ENCODE assay signal across 18 cellular contexts in genomic region chr2:40372586-40372985, GRCh38.
DNase-seq lines count a peak whose midpoint lies in the region; ATAC-seq and TF ChIP-seq lines count a peak whose summit lies in the region.
"Had no signal": no experiment of that assay in that cellular context is flagged by ENCODE, and none has a peak within 500 bp of the region (broad histone marks: within the 10 kb centered on the region; RNA-seq: fewer than 3 reads in every experiment).

No MANE protein-coding gene starts in this region.

- no peaks in the 10 kb centered on the region for H3K9me3 ChIP-seq in neural progenitor cell (ENCODE audit: low read depth)

- H3K4me2 ChIP-seq in neural progenitor cell, result peak overlapping the region; percentile 53
- H3K4me2 ChIP-seq: KMS-11 had no signal

- H3K27ac ChIP-seq in neural progenitor cell, result no peak overlapping the region
- H3K27ac ChIP-seq: KMS-11, RWPE1 had no signal

- H2AFZ ChIP-seq in neural progenitor cell (replicated peaks), result peak overlapping the region; percentile 30

- H3F3A ChIP-seq in neural progenitor cell (ENCODE audit: low read depth), result no peaks in the 10 kb centered on the region

- H3K36me3 ChIP-seq in neural progenitor cell, result no peaks in the 10 kb centered on the region

- H3K27me3 ChIP-seq in neural progenitor cell, result no peaks in the 10 kb centered on the region

- H3K27me3 Mint-ChIP-seq in neural progenitor cell (ENCODE audit: insufficient read depth, low read depth), result no peaks in the 10 kb centered on the region
- H3K27me3 Mint-ChIP-seq in activated naive CD8-positive, alpha-beta T cell treated with anti-CD3 and anti-CD28 coated beads, Interleukin-2, amount 50 U/mL, for 24 hours, result no peaks in the 10 kb centered on the region
- H3K27me3 Mint-ChIP-seq: activated naive CD8-positive, alpha-beta T cell treated with anti-CD3 and anti-CD28 coated beads, Interleukin-2, amount 10 ng/mL, durations not matched to agents 7 days and 5 days had no signal

- H4K20me1 ChIP-seq in neural progenitor cell (ENCODE audit: low read depth), result no peaks in the 10 kb centered on the region

- H3K4me3 ChIP-seq in fibroblast of villous mesenchyme (ENCODE audit: low read depth, low read length) (no peak overlapping the region), neural progenitor cell (no peak overlapping the region)

- no peak for TF ChIP-seq CTCF in fibroblast of villous mesenchyme (IDR thresholded peaks at IDR 0.05; ENCODE audit: insufficient read depth, low read depth, low read length)
- no peak for TF ChIP-seq CTCF in neural progenitor cell (IDR thresholded peaks at IDR 0.05)

- H3K4me3 Mint-ChIP-seq in neural progenitor cell, result no peak overlapping the region
- H3K4me3 Mint-ChIP-seq in activated naive CD8-positive, alpha-beta T cell treated with anti-CD3 and anti-CD28 coated beads, Interleukin-2, amount 50 U/mL, for 24 hours, result no peak overlapping the region
- H3K4me3 Mint-ChIP-seq: activated naive CD8-positive, alpha-beta T cell treated with anti-CD3 and anti-CD28 coated beads, Interleukin-2, amount 10 ng/mL, durations not matched to agents 7 days and 5 days had no signal

- H3K79me2 ChIP-seq in neural progenitor cell (ENCODE audit: low read depth), result no peaks in the 10 kb centered on the region

- no peaks in the 10 kb centered on the region for H3K36me3 Mint-ChIP-seq in neural progenitor cell
- H3K36me3 Mint-ChIP-seq in activated naive CD8-positive, alpha-beta T cell treated with anti-CD3 and anti-CD28 coated beads, Interleukin-2, amount 50 U/mL, for 24 hours (ENCODE audit: low read depth), result no peaks in the 10 kb centered on the region
- H3K36me3 Mint-ChIP-seq: activated naive CD8-positive, alpha-beta T cell treated with anti-CD3 and anti-CD28 coated beads, Interleukin-2, amount 10 ng/mL, durations not matched to agents 7 days and 5 days had no signal

- peak overlapping the region; percentile 87 for H3K27ac Mint-ChIP-seq in neural progenitor cell
- no peak overlapping the region for H3K27ac Mint-ChIP-seq in activated naive CD8-positive, alpha-beta T cell treated with anti-CD3 and anti-CD28 coated beads, Interleukin-2, amount 50 U/mL, for 24 hours
- H3K27ac Mint-ChIP-seq: activated naive CD8-positive, alpha-beta T cell treated with anti-CD3 and anti-CD28 coated beads, Interleukin-2, amount 10 ng/mL, durations not matched to agents 7 days and 5 days had no signal

- H3K4me1 ChIP-seq in neural progenitor cell, result peaks cover 19% of the 10 kb centered on the region

- H3K4me1 Mint-ChIP-seq in neural progenitor cell, result peaks cover 23% of the 10 kb centered on the region
- peaks cover 2% of the 10 kb centered on the region for H3K4me1 Mint-ChIP-seq in activated naive CD8-positive, alpha-beta T cell treated with anti-CD3 and anti-CD28 coated beads, Interleukin-2, amount 50 U/mL, for 24 hours
- H3K4me1 Mint-ChIP-seq: activated naive CD8-positive, alpha-beta T cell treated with anti-CD3 and anti-CD28 coated beads, Interleukin-2, amount 10 ng/mL, durations not matched to agents 7 days and 5 days had no signal

- peak; percentile 14 for DNase-seq in NOMO-1 treated with DMSO at 0.1 percent for 48 hours (lab: John Stamatoyannopoulos, UW; ENCODE audit: unreplicated experiment)
- DNase-seq in NOMO-1 treated with dmso at 0.1 percent for 144 hours (lab: John Stamatoyannopoulos, UW; ENCODE audit: unreplicated experiment), result no peak
- DNase-seq in fibroblast of villous mesenchyme (ENCODE audit: low read depth), result peak; percentile 35
- no peak for DNase-seq in neural progenitor cell (ENCODE audit: low spot score)
- no peak for DNase-seq in SIG-M5 (lab: John Stamatoyannopoulos, UW)
- no peak for DNase-seq in mesenteric fat pad (ENCODE audit: low spot score)
- DNase-seq in activated naive CD8-positive, alpha-beta T cell treated with anti-CD3 and anti-CD28 coated beads, Interleukin-2, amount 50 U/mL, for 24 hours, result no peak
- DNase-seq: activated CD4-positive, alpha-beta T cell treated with anti-CD3 and anti-CD28 coated beads for 48 hours; activated naive CD8-positive, alpha-beta T cell treated with anti-CD3 and anti-CD28 coated beads, Interleukin-2, amount 10 ng/mL, durations not matched to agents 7 days and 5 days; activated T-cell treated with anti-CD3 and anti-CD28 coated beads, Interleukin-2, amount 50 U/mL, for 1 hour; cortex of kidney; NCI-H1694 treated with DMSO at 0.1 percent for 48 hours; NCI-H774 had no signal

- ATAC-seq in HG03571 (IDR thresholded peaks at IDR 0.05; ENCODE audit: unreplicated experiment), result no peak
- no peak for ATAC-seq in activated naive CD8-positive, alpha-beta T cell treated with anti-CD3 and anti-CD28 coated beads, Interleukin-2, amount 50 U/mL, for 24 hours
- ATAC-seq: esophagus mucosa, HCT116 had no signal

- no peak overlapping the region for H3K9ac ChIP-seq in neural progenitor cell
- H3K9ac ChIP-seq: KMS-11 had no signal

- H3K9me3 Mint-ChIP-seq in neural progenitor cell, result no peaks in the 10 kb centered on the region
- peaks cover 3% of the 10 kb centered on the region for H3K9me3 Mint-ChIP-seq in activated naive CD8-positive, alpha-beta T cell treated with anti-CD3 and anti-CD28 coated beads, Interleukin-2, amount 50 U/mL, for 24 hours

Comparison
In these comparisons a context has a peak if more than half of its experiments do, and no peak if none do; other contexts are left out.
1. DNase-seq: peak in NOMO-1 treated with DMSO at 0.1 percent for 48 hours (single experiment) and fibroblast of villous mesenchyme (single experiment); none in NOMO-1 treated with dmso at 0.1 percent for 144 hours (single experiment), neural progenitor cell (single experiment), SIG-M5 (single experiment), mesenteric fat pad (single experiment) and activated naive CD8-positive, alpha-beta T cell treated with anti-CD3 and anti-CD28 coated beads, Interleukin-2, amount 50 U/mL, for 24 hours (single experiment).